15 cellular contexts compared by ENCODE assay signal in the genomic region with DNA sequence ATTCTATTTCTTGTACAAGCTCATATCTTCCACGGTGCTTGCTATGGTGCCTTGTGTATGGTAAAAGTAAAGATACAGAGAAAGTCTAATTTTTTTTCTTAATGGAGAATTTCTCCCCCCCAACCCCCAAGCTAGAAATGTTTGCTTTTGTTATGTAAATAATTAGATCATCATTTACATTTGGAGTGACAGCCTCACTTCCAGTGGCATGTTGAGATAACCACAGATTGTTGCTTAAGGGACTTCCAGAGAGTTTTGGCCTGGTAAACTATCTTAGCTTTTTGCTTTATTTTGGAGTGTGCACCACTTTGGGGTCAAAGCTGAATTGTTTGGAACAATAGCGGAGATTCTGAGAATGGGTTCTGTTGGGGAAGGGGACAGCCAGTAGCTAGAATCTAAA.
"Had no signal": no experiment of that assay in that cellular context is flagged by ENCODE, and none has a peak within 500 bp of the region (broad histone marks: within the 10 kb centered on the region; RNA-seq: fewer than 3 reads in every experiment).

No MANE protein-coding gene starts in this region.

- H3K27me3 ChIP-seq: esophagus muscularis mucosa, sigmoid colon, testis had no signal

- H3K4me1 ChIP-seq: esophagus muscularis mucosa, sigmoid colon, testis had no signal

- H3K27ac ChIP-seq: esophagus muscularis mucosa, sigmoid colon, testis had no signal

- DNase-seq: activated B cell treated with CpG ODN at 0.5 μM for 24 hours; activated CD4-positive, alpha-beta memory T cell treated with anti-CD3 and anti-CD28 coated beads for 36 hours; activated CD4-positive, alpha-beta T cell treated with anti-CD3 and anti-CD28 coated beads for 4 hours; activated CD8-positive, alpha-beta memory T cell treated with anti-CD3 and anti-CD28 coated beads, Interleukin-2, amount 10 ng/mL, durations not matched to agents 7 days and 5 days; effector CD8-positive, alpha-beta T cell; kidney; occipital lobe; posterior cingulate gyrus; sigmoid colon; stimulated activated CD4-positive, alpha-beta T cell treated with anti-CD3 and anti-CD28 coated beads, Interleukin-4, amount 100 ng/mL, for 4 hours; T-helper 9 cell; testis had no signal

- H3K9me3 ChIP-seq: esophagus muscularis mucosa, sigmoid colon, testis had no signal

- H3K36me3 ChIP-seq: esophagus muscularis mucosa, sigmoid colon had no signal

- H3K4me3 ChIP-seq: esophagus muscularis mucosa, sigmoid colon, testis had no signal

- ATAC-seq: activated CD8-positive, alpha-beta memory T cell treated with anti-CD3 and anti-CD28 coated beads, Interleukin-2, amount 10 ng/mL, durations not matched to agents 7 days and 5 days; left lobe of liver; stimulated activated memory B cell treated with anti-CD40 and anti-IgM and Interleukin-4, amounts not matched to agents 10 μg/mL and 1 μg/mL and 100 μg/mL, for 72 hours had no signal
